33 cellular contexts compared by ENCODE assay signal in genomic region chr11:111067994-111068393, GRCh38.
"Had no signal": no experiment of that assay in that cellular context is flagged by ENCODE, and none has a peak within 500 bp of the region (broad histone marks: within the 10 kb centered on the region; RNA-seq: fewer than 3 reads in every experiment).

No MANE protein-coding gene starts in this region.

- H3K27ac ChIP-seq: adrenal gland, body of pancreas, brain microvascular endothelial cell, breast epithelium, VCaP had no signal

- H3K27me3 ChIP-seq: adrenal gland, body of pancreas, brain microvascular endothelial cell, breast epithelium had no signal

- H3K4me3 ChIP-seq: adrenal gland, body of pancreas, breast epithelium had no signal

- FAIRE-seq: astrocyte, TTC549 had no signal

- H3K4me1 ChIP-seq: adrenal gland, body of pancreas, breast epithelium had no signal

- H3K36me3 ChIP-seq: adrenal gland, brain microvascular endothelial cell, breast epithelium had no signal

- H3K9me3 ChIP-seq: adrenal gland, body of pancreas had no signal

- DNase-seq: activated B cell treated with CpG ODN at 0.5 μM for 24 hours; activated CD4-positive, alpha-beta memory T cell treated with anti-CD3 and anti-CD28 coated beads for 36 hours; activated CD4-positive, alpha-beta T cell treated with anti-CD3 and anti-CD28 coated beads for 4 hours; activated CD4-positive, alpha-beta T cell treated with anti-CD3 and anti-CD28 coated beads, Interleukin-2, amount 10 ng/mL, durations not matched to agents 24 days and 14 days; activated CD4-positive, alpha-beta T cell treated with anti-CD3 and anti-CD28 coated beads, Interleukin-2, amount 50 U/mL, for 1 hour; activated CD4-positive, alpha-beta T cell treated with anti-CD3 and anti-CD28 coated beads, Interleukin-2, amount 50 U/mL, for 4 hours; activated CD4-positive, CD25-positive, alpha-beta regulatory T cell treated with anti-CD3 and anti-CD28 coated beads, Interleukin-2, amount 50 U/mL, for 72 hours; activated CD8-positive, alpha-beta memory T cell treated with anti-CD3 and anti-CD28 coated beads, Interleukin-2, amount 50 U/mL, for 4 hours; activated CD8-positive, alpha-beta T cell treated with anti-CD3 and anti-CD28 coated beads for 36 hours; activated effector memory CD4-positive, alpha-beta T cell treated with anti-CD3 and anti-CD28 coated beads, Interleukin-2, amount 50 U/mL, for 16 hours; activated gamma-delta T cell treated with Interleukin-2 at 50 U/mL for 16 hours; activated naive CD4-positive, alpha-beta T cell; activated naive CD4-positive, alpha-beta T cell treated with anti-CD3 and anti-CD28 coated beads for 36 hours; activated naive CD4-positive, alpha-beta T cell treated with anti-CD3 and anti-CD28 coated beads, Interleukin-2, amount 50 U/mL, for 16 hours; activated naive CD8-positive, alpha-beta T cell treated with anti-CD3 and anti-CD28 coated beads, Interleukin-2, amount 10 ng/mL, durations not matched to agents 7 days and 5 days; activated naive CD8-positive, alpha-beta T cell treated with anti-CD3 and anti-CD28 coated beads, Interleukin-2, amount 50 U/mL, for 24 hours; activated T-cell treated with anti-CD3 and anti-CD28 coated beads for 4 hours; activated T-cell treated with anti-CD3 and anti-CD28 coated beads, Interleukin-2, amount 50 U/mL, for 1 hour; activated T-cell treated with anti-CD3 and anti-CD28 coated beads, Interleukin-2, amount 50 U/mL, for 4 hours; activated T-cell treated with anti-CD3 and anti-CD28 coated beads, Interleukin-2, amount 50 U/mL, for 72 hours; adrenal gland; amniotic stem cell; aorta; body of pancreas; brain microvascular endothelial cell; central memory CD4-positive, alpha-beta T cell; T-helper 1 cell; T-helper 2 cell; T-helper 9 cell had no signal
